10 cellular contexts compared by ENCODE assay signal in the genomic region with DNA sequence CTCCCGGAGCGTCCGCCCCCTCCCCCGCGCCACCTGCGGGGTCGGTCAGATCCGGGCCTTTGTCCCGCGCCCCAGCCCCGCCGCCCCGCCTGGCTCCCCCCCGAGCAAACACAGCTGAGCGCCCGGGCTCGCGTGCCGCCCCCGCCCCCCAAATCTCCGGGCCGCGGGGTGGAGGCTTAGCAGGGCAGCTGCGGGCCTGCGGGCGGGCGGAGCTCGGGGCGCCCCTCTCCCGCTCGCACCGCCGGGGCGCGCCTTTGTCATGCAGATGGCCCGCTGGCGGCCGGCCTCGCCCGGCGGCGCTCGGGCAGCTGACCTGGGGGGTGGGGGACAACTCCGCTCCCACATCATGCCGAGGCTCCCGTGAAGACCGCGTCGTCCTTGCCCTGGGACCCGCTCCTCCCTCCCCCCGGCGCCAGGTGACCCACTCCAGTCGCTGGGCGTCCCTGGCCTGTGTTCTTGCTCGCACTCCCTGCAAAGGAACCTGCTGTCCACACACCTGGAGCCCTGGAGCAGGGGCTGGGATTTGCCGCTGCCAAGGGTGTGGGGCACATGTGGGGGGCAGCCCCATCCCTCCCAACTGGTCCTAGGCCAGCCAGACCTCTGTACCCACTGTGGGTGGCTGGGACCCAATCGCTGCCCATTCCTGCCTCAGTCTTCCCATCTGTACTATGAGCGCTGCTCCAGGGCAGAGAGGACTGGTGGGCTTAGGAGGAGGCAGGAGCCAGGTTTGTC. TPM values are rescaled to one million over a fixed set of nuclear protein-coding genes. Genes with fewer than 3 reads are reported as not detected.
A peak's percentile ranks its signal among the peaks of the same experiment; 100 is the strongest.
DNase-seq lines count a peak whose midpoint lies in the region; ATAC-seq and TF ChIP-seq lines count a peak whose summit lies in the region.
"Had no signal": no experiment of that assay in that cellular context is flagged by ENCODE, and none has a peak within 500 bp of the region (broad histone marks: within the 10 kb centered on the region; RNA-seq: fewer than 3 reads in every experiment).

No MANE protein-coding gene starts in this region.

- peaks cover 42% of the 10 kb centered on the region for H3K4me1 ChIP-seq in PC-3 (ENCODE audit: insufficient read depth, low read length)
- H3K4me1 ChIP-seq in iPS-15b (ENCODE audit: control insufficient read depth, insufficient read depth, low read length) = peaks cover 27% of the 10 kb centered on the region
- peaks cover 7% of the 10 kb centered on the region for H3K4me1 ChIP-seq in testis

- CTCF ChIA-PET in PC-3 (lab: Charles Lee) = no interaction called here

- POLR2A ChIA-PET in PC-3 (lab: Charles Lee; ENCODE audit: unreplicated experiment) = interaction anchor here (0.6 kb wide), 3 partner anchors 9 to 137 kb away, joined by 3 to 7 read pairs (median 4); no protein-coding TSS in a partner anchor

- TF ChIP-seq POLR2A in testis (IDR thresholded peaks at IDR 0.05) = no peak

- H3K27ac ChIP-seq in PC-3 (ENCODE audit: low read length) = peak overlapping the region; percentile 30
- no peak overlapping the region for H3K27ac ChIP-seq in testis

- TF ChIP-seq CTCF in PC-3 (conservative IDR thresholded peaks at IDR 0.05; ENCODE audit: low read depth, low read length) = no peak
- no peak for TF ChIP-seq CTCF in testis (IDR thresholded peaks at IDR 0.05)

- no peaks in the 10 kb centered on the region for H3F3A ChIP-seq in PC-3 (ENCODE audit: low read length, unreplicated experiment)

- 6 to 22% methylated on average over 7 to 47 of the region's 58 CpGs for WGBS in testis, 2 donors

- DNase-seq in NCI-H748 (lab: John Stamatoyannopoulos, UW; ENCODE audit: unreplicated experiment) (peak; percentile 38), NCI-H748 treated with DMSO at 0.1 percent for 48 hours (lab: John Stamatoyannopoulos, UW) (no peak), PC-3 (peak; percentile 9), testis (no peak)
- no peak for DNase-seq in activated effector memory CD4-positive, alpha-beta T cell treated with Interleukin-2 at 50 U/mL for 16 hours
- DNase-seq: CD8-positive, alpha-beta memory T cell; stimulated activated CD4-positive, alpha-beta T cell treated with anti-CD3 and anti-CD28 coated beads, Interleukin-12 subunit alpha, Interleukin-12 subunit beta, amount 100 ng/mL, for 4 hours had no signal

- no peaks in the 10 kb centered on the region for H4K20me1 ChIP-seq in PC-3 (ENCODE audit: low read length)

- ATAC-seq in PC-3 = peak; percentile 10
- no peak for ATAC-seq in GM19324 (IDR thresholded peaks at IDR 0.05; ENCODE audit: low FRiP score, unreplicated experiment)
- ATAC-seq in GM21526 (IDR thresholded peaks at IDR 0.05; ENCODE audit: low FRiP score, unreplicated experiment) = no peak

- peak overlapping the region; percentile 70 for H3K4me3 ChIP-seq in PC-3 (ENCODE audit: low read length)
- peak overlapping the region; percentile 52 for H3K4me3 ChIP-seq in iPS-15b (ENCODE audit: low read depth, low read length)
- H3K4me3 ChIP-seq in testis = peak overlapping the region; percentile 21 to 27

- peak overlapping the region; percentile 93 for H3K4me2 ChIP-seq in PC-3 (ENCODE audit: low read length)

- no peaks in the 10 kb centered on the region for H3K79me2 ChIP-seq in PC-3 (ENCODE audit: low read length)

- intact Hi-C loops in PC-3 (cut with micrococcal nuclease) (loop anchor here (2.0 kb wide), 1 partner anchor 56 kb away; no protein-coding TSS in a partner anchor), testis (cut with DNase I; ENCODE audit: low total_unique reads) (no loop called here)

- H3K9me3 ChIP-seq in PC-3 (ENCODE audit: low read length) = no peaks in the 10 kb centered on the region
- no peaks in the 10 kb centered on the region for H3K9me3 ChIP-seq in iPS-15b (ENCODE audit: control insufficient read depth, insufficient read depth, low read length)
- no peaks in the 10 kb centered on the region for H3K9me3 ChIP-seq in testis

- no peaks in the 10 kb centered on the region for H3K36me3 ChIP-seq in PC-3 (ENCODE audit: low read depth, low read length)
- H3K36me3 ChIP-seq in iPS-15b (ENCODE audit: control insufficient read depth, insufficient read depth, low read length) = no peaks in the 10 kb centered on the region
- H3K36me3 ChIP-seq in testis (ENCODE audit: low read depth, missing control alignments) = no peaks in the 10 kb centered on the region

- no peaks in the 10 kb centered on the region for H3K9me2 ChIP-seq in PC-3 (replicated peaks; ENCODE audit: low read length)

- peak overlapping the region; percentile 61 for H3K9ac ChIP-seq in PC-3 (ENCODE audit: low read length)
- H3K9ac ChIP-seq in iPS-15b (ENCODE audit: low read depth, low read length) = no peak overlapping the region

- H3K27me3 ChIP-seq in PC-3 (ENCODE audit: low read length) (no peaks in the 10 kb centered on the region), iPS-15b (ENCODE audit: control insufficient read depth, insufficient read depth, low read length) (peaks cover 59% of the 10 kb centered on the region), testis (no peaks in the 10 kb centered on the region)

- H2AFZ ChIP-seq in PC-3 (ENCODE audit: low read length) = peak overlapping the region; percentile 81; the same call in 1 of the 2 replicates

- no TSS peak for BruUV-seq in PC-3 (replicated peaks; lab: Mats Ljungman, UMichigan)

RNA-seq across cellular contexts. Expression of a gene that starts 33.6 kb away (rescaled TPM):
- total RNA-seq in PC-3 (2014; rRNA removed) (not detected in 2 replicates), testis (10 to 100 TPM; 18.3 to 46.0 TPM)
- 75.0 TPM for polyA plus RNA-seq in testis (ENCODE audit: insufficient read depth, low read depth, low replicate concordance)
- total RNA-seq: CD8-positive, alpha-beta memory T cell had no signal
- polyA plus RNA-seq: CD8-positive, alpha-beta memory T cell had no signal

RNA-seq across cellular contexts. Expression of a gene that starts 59.9 kb away (rescaled TPM):
- total RNA-seq in PC-3 (2014; rRNA removed) (26.8 and 32.4 TPM in 2 replicates), testis (10 to 100 TPM; 11.9 to 13.5 TPM)
- polyA plus RNA-seq in testis (ENCODE audit: insufficient read depth, low read depth, low replicate concordance) = 6.6 TPM
- total RNA-seq: CD8-positive, alpha-beta memory T cell had no signal
- polyA plus RNA-seq: CD8-positive, alpha-beta memory T cell had no signal

Comparison
In these comparisons a context has a peak if more than half of its experiments do, and no peak if none do; other contexts are left out.
1. DNase-seq: peak in NCI-H748 (single experiment) and PC-3 (single experiment); none in NCI-H748 treated with DMSO at 0.1 percent for 48 hours (single experiment), testis (single experiment) and activated effector memory CD4-positive, alpha-beta T cell treated with Interleukin-2 at 50 U/mL for 16 hours (single experiment).
2. RNA of a gene that starts 33.6 kb away (total RNA-seq): 18.3 to 46.0 TPM in testis; not detected in PC-3; every median in the first group is over 10 times any median in the second.
3. Peak in every context shown above with its lines, with median percentiles within 50 percentile points of each other: H3K4me3 ChIP-seq.